1 cellular context compared by ENCODE assay signal in genomic region chr16:370443-370842, GRCh38.
TF ChIP-seq lines count a peak whose summit lies in the region.

Gene MRPL28 (minus strand): TSS chr16:370538. CDS start chr16:370218, 320 bp downstream.

TF ChIP-seq in HepG2, 621 proteins besides CTCF, POLR2A, EP300 and RAD21 (continued from another document and continues in another):
- TF ChIP-seq ZBTB38 (CRISPR knock-in tag; IDR thresholded peaks at IDR 0.05): no peak
- TF ChIP-seq PAXIP1 (CRISPR knock-in tag; conservative IDR thresholded peaks at IDR 0.05): peak; percentile 36; the same call in 1 of the 2 replicates
- TF ChIP-seq PAX8 (CRISPR knock-in tag; IDR thresholded peaks at IDR 0.05; ENCODE audit: borderline replicate concordance): no peak
- TF ChIP-seq AGO2 (optimal IDR thresholded peaks at IDR 0.05; ENCODE audit: low read depth, low read length): peak; percentile 74
- TF ChIP-seq, protein P1, sequence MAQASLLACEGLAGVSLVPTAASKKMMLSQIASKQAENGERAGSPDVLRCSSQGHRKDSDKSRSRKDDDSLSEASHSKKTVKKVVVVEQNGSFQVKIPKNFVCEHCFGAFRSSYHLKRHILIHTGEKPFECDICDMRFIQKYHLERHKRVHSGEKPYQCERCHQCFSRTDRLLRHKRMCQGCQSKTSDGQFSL (CRISPR knock-in tag; IDR thresholded peaks at IDR 0.05): 0 out of 2 replicates have a peak, but pooled peaks have one; percentile 31
- TF ChIP-seq, protein P2, sequence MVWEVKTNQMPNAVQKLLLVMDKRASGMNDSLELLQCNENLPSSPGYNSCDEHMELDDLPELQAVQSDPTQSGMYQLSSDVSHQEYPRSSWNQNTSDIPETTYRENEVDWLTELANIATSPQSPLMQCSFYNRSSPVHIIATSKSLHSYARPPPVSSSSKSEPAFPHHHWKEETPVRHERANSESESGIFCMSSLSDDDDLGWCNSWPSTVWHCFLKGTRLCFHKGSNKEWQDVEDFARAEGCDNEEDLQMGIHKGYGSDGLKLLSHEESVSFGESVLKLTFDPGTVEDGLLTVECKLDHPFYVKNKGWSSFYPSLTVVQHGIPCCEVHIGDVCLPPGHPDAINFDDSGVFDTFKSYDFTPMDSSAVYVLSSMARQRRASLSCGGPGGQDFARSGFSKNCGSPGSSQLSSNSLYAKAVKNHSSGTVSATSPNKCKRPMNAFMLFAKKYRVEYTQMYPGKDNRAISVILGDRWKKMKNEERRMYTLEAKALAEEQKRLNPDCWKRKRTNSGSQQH (CRISPR knock-in tag; IDR thresholded peaks at IDR 0.05; ENCODE audit: low read depth): no peak
- TF ChIP-seq KDM4B (CRISPR knock-in tag; IDR thresholded peaks at IDR 0.05): no peak
- TF ChIP-seq ZNF432 (CRISPR knock-in tag; IDR thresholded peaks at IDR 0.05; ENCODE audit: borderline replicate concordance): no peak
- TF ChIP-seq ZBED4 (CRISPR knock-in tag; IDR thresholded peaks at IDR 0.05; ENCODE audit: borderline replicate concordance): no peak
- TF ChIP-seq ZNF687 (CRISPR knock-in tag; IDR thresholded peaks at IDR 0.05): no peak; the same call in 1 of the 2 replicates
- TF ChIP-seq IRF2 (CRISPR knock-in tag; IDR thresholded peaks at IDR 0.05): 0 out of 2 replicates have a peak, but pooled peaks have one; percentile 29
- no peak for TF ChIP-seq SSRP1 (CRISPR knock-in tag; IDR thresholded peaks at IDR 0.05)
- peak; percentile 40 for TF ChIP-seq SKI (IDR thresholded peaks at IDR 0.05; ENCODE audit: partially characterized antibody)
- peak; percentile 44; the same call in 1 of the 2 replicates for TF ChIP-seq HOXA5 (CRISPR knock-in tag; IDR thresholded peaks at IDR 0.05)
- TF ChIP-seq, protein P3, sequence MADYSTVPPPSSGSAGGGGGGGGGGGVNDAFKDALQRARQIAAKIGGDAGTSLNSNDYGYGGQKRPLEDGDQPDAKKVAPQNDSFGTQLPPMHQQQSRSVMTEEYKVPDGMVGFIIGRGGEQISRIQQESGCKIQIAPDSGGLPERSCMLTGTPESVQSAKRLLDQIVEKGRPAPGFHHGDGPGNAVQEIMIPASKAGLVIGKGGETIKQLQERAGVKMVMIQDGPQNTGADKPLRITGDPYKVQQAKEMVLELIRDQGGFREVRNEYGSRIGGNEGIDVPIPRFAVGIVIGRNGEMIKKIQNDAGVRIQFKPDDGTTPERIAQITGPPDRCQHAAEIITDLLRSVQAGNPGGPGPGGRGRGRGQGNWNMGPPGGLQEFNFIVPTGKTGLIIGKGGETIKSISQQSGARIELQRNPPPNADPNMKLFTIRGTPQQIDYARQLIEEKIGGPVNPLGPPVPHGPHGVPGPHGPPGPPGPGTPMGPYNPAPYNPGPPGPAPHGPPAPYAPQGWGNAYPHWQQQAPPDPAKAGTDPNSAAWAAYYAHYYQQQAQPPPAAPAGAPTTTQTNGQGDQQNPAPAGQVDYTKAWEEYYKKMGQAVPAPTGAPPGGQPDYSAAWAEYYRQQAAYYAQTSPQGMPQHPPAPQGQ (CRISPR knock-in tag; IDR thresholded peaks at IDR 0.05; ENCODE audit: borderline replicate concordance): no peak
- TF ChIP-seq KDM3A (CRISPR knock-in tag; IDR thresholded peaks at IDR 0.05; ENCODE audit: low read depth): no peak
- TF ChIP-seq STAT6 (CRISPR knock-in tag; IDR thresholded peaks at IDR 0.05; ENCODE audit: borderline replicate concordance): no peak
- TF ChIP-seq KDM1A (CRISPR knock-in tag; IDR thresholded peaks at IDR 0.05): no peak
- no peak for TF ChIP-seq HMGA1 (CRISPR knock-in tag; conservative IDR thresholded peaks at IDR 0.05)
- no peak for TF ChIP-seq THAP8 (CRISPR knock-in tag; IDR thresholded peaks at IDR 0.05; ENCODE audit: borderline replicate concordance)
- no peak for TF ChIP-seq SIX1 (CRISPR knock-in tag; IDR thresholded peaks at IDR 0.05; ENCODE audit: borderline replicate concordance)
- TF ChIP-seq ATRX (CRISPR knock-in tag; IDR thresholded peaks at IDR 0.05; ENCODE audit: borderline replicate concordance): no peak
- TF ChIP-seq ZNF142 (CRISPR knock-in tag; IDR thresholded peaks at IDR 0.05): no peak
- TF ChIP-seq GPN1 (CRISPR knock-in tag; IDR thresholded peaks at IDR 0.05; ENCODE audit: borderline replicate concordance): no peak
- no peak for TF ChIP-seq ATM (IDR thresholded peaks at IDR 0.05; ENCODE audit: borderline replicate concordance)
- no peak for TF ChIP-seq ZFP36L1 (CRISPR knock-in tag; IDR thresholded peaks at IDR 0.05)
- TF ChIP-seq MED1 (CRISPR knock-in tag; IDR thresholded peaks at IDR 0.05): peak; percentile 27; the same call in 1 of the 2 replicates
- TF ChIP-seq SYNCRIP (IDR thresholded peaks at IDR 0.05; ENCODE audit: insufficient read depth, low read depth, low read length): no peak
